ENCODE assay signal across 11 cellular contexts in the genomic region with DNA sequence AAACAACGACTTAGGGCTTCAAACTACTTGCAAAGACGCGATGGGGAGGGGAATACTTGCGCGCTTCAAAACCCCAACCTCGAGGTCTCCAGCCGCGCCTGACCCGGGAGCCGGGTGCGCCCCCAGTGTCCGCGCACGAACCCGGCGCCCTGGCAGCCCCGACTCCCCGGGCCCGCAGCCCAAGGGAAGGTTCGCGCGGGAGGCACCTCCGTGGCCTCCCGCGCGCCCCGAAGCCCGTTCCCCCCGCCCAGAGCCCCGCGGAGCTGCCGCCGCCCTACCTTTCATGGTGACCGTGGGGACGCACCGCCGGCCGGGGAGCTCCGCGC. TPM values are rescaled to one million over a fixed set of nuclear protein-coding genes. Genes with fewer than 3 reads are reported as not detected.
DNase-seq lines count a peak whose midpoint lies in the region; ATAC-seq and TF ChIP-seq lines count a peak whose summit lies in the region.
"Had no signal": no experiment of that assay in that cellular context is flagged by ENCODE, and none has a peak within 500 bp of the region (broad histone marks: within the 10 kb centered on the region; RNA-seq: fewer than 3 reads in every experiment).

No MANE protein-coding gene starts in this region.

- H3K4me3 ChIP-seq in WERI-Rb-1 (ENCODE audit: low read depth, low read length) (peak overlapping the region; percentile 60), left ventricle myocardium inferior (peak overlapping the region; percentile 61), rectal smooth muscle tissue (ENCODE audit: low read length) (peak overlapping the region; percentile 57)

- no peaks in the 10 kb centered on the region for H3K9me3 ChIP-seq in WERI-Rb-1 (ENCODE audit: severe bottlenecking)
- H3K9me3 ChIP-seq in left ventricle myocardium inferior (replicated peaks): no peaks in the 10 kb centered on the region

- intact Hi-C loops in left ventricle myocardium inferior (cut with micrococcal nuclease): no loop called here

- no peak for DNase-seq in WERI-Rb-1
- DNase-seq in left ventricle myocardium inferior: no peak
- no peak for DNase-seq in DMS79 (lab: John Stamatoyannopoulos, UW)
- DNase-seq in H4 (ENCODE audit: low spot score): no peak
- DNase-seq: activated CD4-positive, alpha-beta T cell treated with anti-CD3 and anti-CD28 coated beads, Interleukin-2, amount 50 U/mL, for 4 hours; effector memory CD4-positive, alpha-beta T cell; NCI-H1694 had no signal

- H3K9ac ChIP-seq in rectal smooth muscle tissue (ENCODE audit: low read length): no peak overlapping the region

- peaks cover 22% of the 10 kb centered on the region for H3K4me1 ChIP-seq in left ventricle myocardium inferior
- H3K4me1 ChIP-seq in rectal smooth muscle tissue (ENCODE audit: control insufficient read depth, insufficient read depth, low read length): no peaks in the 10 kb centered on the region

- TF ChIP-seq CTCF in C4-2B (conservative IDR thresholded peaks at IDR 0.05) (peak; percentile 25; the same call in 1 of the 2 replicates), WERI-Rb-1 (IDR thresholded peaks at IDR 0.05; ENCODE audit: low read depth, low read length) (no peak), left ventricle myocardium inferior (IDR thresholded peaks at IDR 0.05; ENCODE audit: borderline replicate concordance) (peak; percentile 26)

- ATAC-seq in GM21737 (IDR thresholded peaks at IDR 0.05; ENCODE audit: unreplicated experiment): no peak
- ATAC-seq in GM21528 (IDR thresholded peaks at IDR 0.05; ENCODE audit: low FRiP score, unreplicated experiment): no peak

- H3K36me3 ChIP-seq in WERI-Rb-1: no peaks in the 10 kb centered on the region
- H3K36me3 ChIP-seq in left ventricle myocardium inferior: no peaks in the 10 kb centered on the region
- no peaks in the 10 kb centered on the region for H3K36me3 ChIP-seq in rectal smooth muscle tissue (ENCODE audit: control insufficient read depth, insufficient read depth, low read length)

- H3K27ac ChIP-seq in C4-2B: peak overlapping the region; percentile 43; the same call in 1 of the 2 replicates
- H3K27ac ChIP-seq in WERI-Rb-1: no peak overlapping the region
- peak overlapping the region; percentile 3 for H3K27ac ChIP-seq in left ventricle myocardium inferior (replicated peaks)
- no peak overlapping the region for H3K27ac ChIP-seq in rectal smooth muscle tissue (ENCODE audit: low read depth, low read length)

- H3K27me3 ChIP-seq in WERI-Rb-1 (ENCODE audit: insufficient read depth, low read depth, severe bottlenecking) (peaks cover 24% of the 10 kb centered on the region), left ventricle myocardium inferior (ENCODE audit: low read depth) (peaks cover 87% of the 10 kb centered on the region), rectal smooth muscle tissue (ENCODE audit: control insufficient read depth, insufficient read depth, low read length) (peaks cover 6% of the 10 kb centered on the region)

RNA-seq across cellular contexts. Expression of gene COLEC12, which starts 0.3 kb away (rescaled TPM):
- 7.3 TPM for total RNA-seq in left ventricle myocardium inferior
- total RNA-seq in H4 (2014; rRNA removed; shearing (Covaris generic)): 41.9 and 49.4 TPM in 2 replicates

Comparison
In these comparisons a context has a peak if more than half of its experiments do, and no peak if none do; other contexts are left out.
1. H3K27ac ChIP-seq: peak in C4-2B (single experiment) and left ventricle myocardium inferior (single experiment); none in WERI-Rb-1 (single experiment) and rectal smooth muscle tissue (single experiment).
2. Peak in every context shown above with its lines, with median percentiles within 50 percentile points of each other: H3K4me3 ChIP-seq.